In the genomic region with DNA sequence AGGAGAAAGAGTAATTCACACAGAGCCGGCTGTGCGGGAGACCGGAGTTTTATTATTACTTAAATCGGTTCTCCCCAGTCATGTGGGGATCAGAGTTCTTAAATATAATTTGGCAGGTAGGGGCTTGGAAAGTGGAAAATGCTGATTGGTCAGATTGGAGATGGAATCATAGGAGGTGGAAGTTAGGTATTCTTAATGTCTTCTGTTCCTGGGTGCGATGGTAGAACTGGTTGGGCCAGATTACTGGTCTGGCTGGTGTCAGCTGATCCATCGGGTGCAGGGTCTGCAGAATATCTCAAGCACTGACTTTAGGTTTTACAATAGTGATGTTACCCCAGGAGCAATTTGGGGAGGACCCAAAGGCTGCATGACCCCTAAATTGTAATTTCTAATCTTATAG, we compare ENCODE assay signal across 13 cellular contexts. TPM values are rescaled to one million over a fixed set of nuclear protein-coding genes. Genes with fewer than 3 reads are reported as not detected.
DNase-seq lines count a peak whose midpoint lies in the region; ATAC-seq and TF ChIP-seq lines count a peak whose summit lies in the region.
"Had no signal": no experiment of that assay in that cellular context is flagged by ENCODE, and none has a peak within 500 bp of the region (broad histone marks: within the 10 kb centered on the region; RNA-seq: fewer than 3 reads in every experiment).

No MANE protein-coding gene starts in this region.

- H3K79me2 ChIP-seq in OCI-LY1 (ENCODE audit: insufficient read depth, low read length) = no peaks in the 10 kb centered on the region

- peak overlapping the region; percentile 32; the same call in 1 of the 2 replicates for H3K4me2 ChIP-seq in OCI-LY1 (ENCODE audit: low read length)

- no peaks in the 10 kb centered on the region for H3K36me3 Mint-ChIP-seq in T-cell
- H3K36me3 Mint-ChIP-seq: activated naive CD8-positive, alpha-beta T cell; stimulated activated naive B cell treated with anti-CD40 and anti-IgM and Interleukin-4, amounts not matched to agents 10 μg/mL and 1 μg/mL and 100 μg/mL, for 72 hours had no signal

- no peak overlapping the region for H2AFZ ChIP-seq in OCI-LY1 (ENCODE audit: low read length)

- H4K20me1 ChIP-seq in OCI-LY1 (ENCODE audit: insufficient read depth, low read length) = no peaks in the 10 kb centered on the region

- H3K4me1 Mint-ChIP-seq in T-cell = peaks cover 8 to 13% (median 12%) of the 10 kb centered on the region in 3 donors

- DNase-seq in ELF-1 (ENCODE audit: low read depth, low spot score) = peak; percentile 86
- DNase-seq in islet precursor cell = peak; percentile 89
- peak; percentile 50 for DNase-seq in superior temporal gyrus (ENCODE audit: extremely low spot score)
- no peak for DNase-seq in NCI-H1694 (lab: John Stamatoyannopoulos, UW)
- no peak for DNase-seq in activated gamma-delta T cell (lab: John Stamatoyannopoulos, UW)
- no peak for DNase-seq in T-cell
- DNase-seq: CD4-positive, CD25-positive, alpha-beta regulatory T cell; stimulated activated naive B cell treated with anti-CD40 and anti-IgM and Interleukin-4, amounts not matched to agents 10 μg/mL and 1 μg/mL and 100 μg/mL, for 72 hours had no signal

- H3K27ac Mint-ChIP-seq in T-cell = no peak overlapping the region
- H3K27ac Mint-ChIP-seq: activated naive CD8-positive, alpha-beta T cell; CD4-positive, CD25-positive, alpha-beta regulatory T cell; stimulated activated naive B cell treated with anti-CD40 and anti-IgM and Interleukin-4, amounts not matched to agents 10 μg/mL and 1 μg/mL and 100 μg/mL, for 72 hours had no signal

- H3K27me3 ChIP-seq in OCI-LY1 (ENCODE audit: insufficient read depth, low read length) = peaks cover 6% of the 10 kb centered on the region; the same call in 1 of the 2 replicates
- H3K27me3 ChIP-seq: vagina had no signal

- no peaks in the 10 kb centered on the region for H3K36me3 ChIP-seq in OCI-LY1 (ENCODE audit: insufficient read depth, low read length)
- H3K36me3 ChIP-seq: neutrophil, vagina had no signal

- peak overlapping the region; percentile 16 for H3K27ac ChIP-seq in OCI-LY1 (ENCODE audit: low read depth, low read length, poor library complexity, severe bottlenecking)
- H3K27ac ChIP-seq: neutrophil, RWPE1, vagina had no signal

- H3K4me3 Mint-ChIP-seq in T-cell = no peak overlapping the region
- H3K4me3 Mint-ChIP-seq: activated naive CD8-positive, alpha-beta T cell; stimulated activated naive B cell treated with anti-CD40 and anti-IgM and Interleukin-4, amounts not matched to agents 10 μg/mL and 1 μg/mL and 100 μg/mL, for 72 hours had no signal

- TF ChIP-seq CTCF in OCI-LY1 (IDR thresholded peaks at IDR 0.05; ENCODE audit: low read length) = no peak

- no peak for ATAC-seq in T-cell (replicated peaks in 1 of 4)
- ATAC-seq: stimulated activated naive B cell treated with anti-CD40 and anti-IgM and Interleukin-4, amounts not matched to agents 10 μg/mL and 1 μg/mL and 100 μg/mL, for 72 hours had no signal

- no peaks in the 10 kb centered on the region for H3K9me3 ChIP-seq in OCI-LY1 (ENCODE audit: low read length)
- H3K9me3 ChIP-seq: neutrophil, vagina had no signal

- H3K4me3 ChIP-seq in OCI-LY1 (ENCODE audit: low read depth, low read length, poor library complexity, severe bottlenecking) = no peak overlapping the region
- H3K4me3 ChIP-seq: vagina had no signal

- H3K4me1 ChIP-seq in OCI-LY1 (ENCODE audit: insufficient read depth, low read length, severe bottlenecking) = peaks cover 36% of the 10 kb centered on the region

- peaks cover 41 to 55% of the 10 kb centered on the region in 2 donors for H3K27me3 Mint-ChIP-seq in T-cell

- CTCF ChIA-PET in T-cell (lab: Charles Lee) = no interaction called here

- no peaks in the 10 kb centered on the region for H3K9me2 ChIP-seq in OCI-LY1 (ENCODE audit: low read depth, low read length)

- H3K9me3 Mint-ChIP-seq in T-cell = no peaks in the 10 kb centered on the region
- H3K9me3 Mint-ChIP-seq: stimulated activated naive B cell treated with anti-CD40 and anti-IgM and Interleukin-4, amounts not matched to agents 10 μg/mL and 1 μg/mL and 100 μg/mL, for 72 hours had no signal

- H3F3A ChIP-seq in OCI-LY1 (ENCODE audit: insufficient read depth, low read length) = no peaks in the 10 kb centered on the region

- H3K9ac ChIP-seq in OCI-LY1 (ENCODE audit: low read length) = no peak overlapping the region; the same call in 1 of the 2 replicates

- POLR2A ChIA-PET in T-cell (lab: Charles Lee) = no interaction called here

RNA-seq across cellular contexts. Expression of a gene that starts 4.6 kb away (rescaled TPM):
- 1 to 10 TPM in 4 of 5 donors, under 1 TPM in 1; 0.30 to 1.9 (median 1.3) TPM for total RNA-seq in T-cell

RNA-seq across cellular contexts. Expression of a gene that starts 39.8 kb away (rescaled TPM):
- 10 to 100 TPM; 26.0 to 35.7 (median 33.1) TPM for total RNA-seq in T-cell

RNA-seq across cellular contexts. Expression of a gene that starts 44.8 kb away (rescaled TPM):
- 10 to 100 TPM; 38.7 to 55.8 (median 52.5) TPM for total RNA-seq in T-cell

Comparison
In these comparisons a context has a peak if more than half of its experiments do, and no peak if none do; other contexts are left out.
1. DNase-seq: peak in ELF-1 (single experiment), islet precursor cell (single experiment) and superior temporal gyrus (single experiment); none in NCI-H1694 (single experiment), activated gamma-delta T cell (single experiment) and T-cell (0 of 34).